Comparison of ENCODE assay signal across 2 cellular contexts in the genomic region with DNA sequence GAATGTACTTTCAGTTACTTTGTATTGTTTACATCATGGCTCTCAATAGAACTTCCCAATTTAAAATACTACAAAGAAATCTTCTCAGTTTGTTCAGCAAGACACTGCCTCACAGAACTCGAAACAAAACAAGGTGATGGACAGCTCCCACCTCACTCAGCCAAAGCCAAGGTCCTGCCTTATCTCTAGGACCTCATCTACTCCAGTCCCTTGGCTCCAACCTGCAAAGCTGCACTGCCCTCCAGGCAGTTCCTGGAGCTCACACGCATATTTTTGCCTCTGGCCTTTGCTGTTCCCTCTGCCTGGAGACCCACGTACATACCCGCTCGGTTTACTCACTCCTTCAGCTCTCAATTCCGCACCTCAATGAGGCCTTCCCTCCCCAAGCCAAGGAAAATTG.
TF ChIP-seq lines count a peak whose summit lies in the region.

No MANE protein-coding gene starts in this region.

TF ChIP-seq in HEK293, 187 proteins besides CTCF, POLR2A, EP300 and RAD21:
- TF ChIP-seq ZNF544 (tag by site-specific recombination; IDR thresholded peaks at IDR 0.05): no peak
- TF ChIP-seq, protein P1, sequence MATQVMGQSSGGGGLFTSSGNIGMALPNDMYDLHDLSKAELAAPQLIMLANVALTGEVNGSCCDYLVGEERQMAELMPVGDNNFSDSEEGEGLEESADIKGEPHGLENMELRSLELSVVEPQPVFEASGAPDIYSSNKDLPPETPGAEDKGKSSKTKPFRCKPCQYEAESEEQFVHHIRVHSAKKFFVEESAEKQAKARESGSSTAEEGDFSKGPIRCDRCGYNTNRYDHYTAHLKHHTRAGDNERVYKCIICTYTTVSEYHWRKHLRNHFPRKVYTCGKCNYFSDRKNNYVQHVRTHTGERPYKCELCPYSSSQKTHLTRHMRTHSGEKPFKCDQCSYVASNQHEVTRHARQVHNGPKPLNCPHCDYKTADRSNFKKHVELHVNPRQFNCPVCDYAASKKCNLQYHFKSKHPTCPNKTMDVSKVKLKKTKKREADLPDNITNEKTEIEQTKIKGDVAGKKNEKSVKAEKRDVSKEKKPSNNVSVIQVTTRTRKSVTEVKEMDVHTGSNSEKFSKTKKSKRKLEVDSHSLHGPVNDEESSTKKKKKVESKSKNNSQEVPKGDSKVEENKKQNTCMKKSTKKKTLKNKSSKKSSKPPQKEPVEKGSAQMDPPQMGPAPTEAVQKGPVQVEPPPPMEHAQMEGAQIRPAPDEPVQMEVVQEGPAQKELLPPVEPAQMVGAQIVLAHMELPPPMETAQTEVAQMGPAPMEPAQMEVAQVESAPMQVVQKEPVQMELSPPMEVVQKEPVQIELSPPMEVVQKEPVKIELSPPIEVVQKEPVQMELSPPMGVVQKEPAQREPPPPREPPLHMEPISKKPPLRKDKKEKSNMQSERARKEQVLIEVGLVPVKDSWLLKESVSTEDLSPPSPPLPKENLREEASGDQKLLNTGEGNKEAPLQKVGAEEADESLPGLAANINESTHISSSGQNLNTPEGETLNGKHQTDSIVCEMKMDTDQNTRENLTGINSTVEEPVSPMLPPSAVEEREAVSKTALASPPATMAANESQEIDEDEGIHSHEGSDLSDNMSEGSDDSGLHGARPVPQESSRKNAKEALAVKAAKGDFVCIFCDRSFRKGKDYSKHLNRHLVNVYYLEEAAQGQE (tag by site-specific recombination; IDR thresholded peaks at IDR 0.05): peak; percentile 63

TF ChIP-seq in GM12878, 131 proteins besides CTCF, POLR2A, EP300 and RAD21:
- TF ChIP-seq SMAD1 (IDR thresholded peaks at IDR 0.05; ENCODE audit: low read depth, partially characterized antibody): no peak
- no peak for TF ChIP-seq CREB1 (IDR thresholded peaks at IDR 0.05; ENCODE audit: low read depth)
- TF ChIP-seq, protein P2, sequence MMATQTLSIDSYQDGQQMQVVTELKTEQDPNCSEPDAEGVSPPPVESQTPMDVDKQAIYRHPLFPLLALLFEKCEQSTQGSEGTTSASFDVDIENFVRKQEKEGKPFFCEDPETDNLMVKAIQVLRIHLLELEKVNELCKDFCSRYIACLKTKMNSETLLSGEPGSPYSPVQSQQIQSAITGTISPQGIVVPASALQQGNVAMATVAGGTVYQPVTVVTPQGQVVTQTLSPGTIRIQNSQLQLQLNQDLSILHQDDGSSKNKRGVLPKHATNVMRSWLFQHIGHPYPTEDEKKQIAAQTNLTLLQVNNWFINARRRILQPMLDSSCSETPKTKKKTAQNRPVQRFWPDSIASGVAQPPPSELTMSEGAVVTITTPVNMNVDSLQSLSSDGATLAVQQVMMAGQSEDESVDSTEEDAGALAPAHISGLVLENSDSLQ (IDR thresholded peaks at IDR 0.05): 0 out of 2 replicates have a peak, but pooled peaks have one; percentile 8
